Comparison of ENCODE assay signal across 10 cellular contexts in the genomic region with DNA sequence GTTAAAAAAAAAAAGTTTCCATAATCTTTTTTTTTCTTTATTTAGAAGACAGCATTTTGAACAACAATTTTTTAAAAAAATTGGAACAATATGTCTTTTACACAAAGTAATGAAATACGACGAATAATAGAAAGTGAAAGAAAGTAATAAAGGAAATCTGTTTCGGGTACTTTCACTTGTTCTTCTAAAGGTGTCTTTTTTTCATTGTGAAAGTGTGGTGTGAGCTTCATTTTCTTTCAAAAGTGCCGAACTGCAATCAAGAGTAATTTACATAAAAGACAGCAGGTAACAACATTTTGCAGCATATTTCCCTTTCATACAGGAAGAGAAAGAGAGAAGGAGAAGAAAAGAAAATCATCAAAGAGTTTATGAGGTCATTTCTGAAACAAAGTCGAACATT.
DNase-seq lines count a peak whose midpoint lies in the region; ATAC-seq, FAIRE-seq and TF ChIP-seq lines count a peak whose summit lies in the region.
"Had no signal": no experiment of that assay in that cellular context is flagged by ENCODE, and none has a peak within 500 bp of the region (broad histone marks: within the 10 kb centered on the region; RNA-seq: fewer than 3 reads in every experiment).

No MANE protein-coding gene starts in this region.

- no peaks in the 10 kb centered on the region for H3K4me1 ChIP-seq in duodenal mucosa (ENCODE audit: control insufficient read depth in 1 of 2, insufficient read depth in 2 of 2, low read length in 2 of 2)
- H3K4me1 ChIP-seq in tibial nerve: no peaks in the 10 kb centered on the region
- no peaks in the 10 kb centered on the region for H3K4me1 ChIP-seq in pancreas

- no peak for TF ChIP-seq EP300 in tibial nerve (IDR thresholded peaks at IDR 0.05)

- H3K4me3 ChIP-seq in NB4 (ENCODE audit: low read depth, low read length): peak overlapping the region; percentile 7
- peak overlapping the region; percentile 69 to 70 for H3K4me3 ChIP-seq in duodenal mucosa (ENCODE audit: low read depth in 1 of 2, low read length in 2 of 2)
- peak overlapping the region in 3 of 4 donors; percentile 1 to 36 (median 35) for H3K4me3 ChIP-seq in tibial nerve
- no peak overlapping the region for H3K4me3 ChIP-seq in pancreas

- no peak overlapping the region for H3K27ac ChIP-seq in duodenal mucosa (ENCODE audit: low read depth, low read length)
- peak overlapping the region in 1 of 4 donors; percentile 31 for H3K27ac ChIP-seq in tibial nerve
- no peak overlapping the region for H3K27ac ChIP-seq in pancreas

- no peaks in the 10 kb centered on the region for H3K27me3 Mint-ChIP-seq in activated naive CD4-positive, alpha-beta T cell treated with anti-CD3 and anti-CD28 coated beads, Interleukin-2, amount 10 ng/mL, durations not matched to agents 7 days and 5 days

- H3K36me3 ChIP-seq in duodenal mucosa (ENCODE audit: control insufficient read depth in 1 of 2, insufficient read depth in 2 of 2, low read length in 2 of 2): no peaks in the 10 kb centered on the region
- H3K36me3 ChIP-seq in tibial nerve: no peaks in the 10 kb centered on the region
- no peaks in the 10 kb centered on the region for H3K36me3 ChIP-seq in pancreas

- peak overlapping the region; percentile 87 for H3K27ac Mint-ChIP-seq in activated naive CD4-positive, alpha-beta T cell treated with anti-CD3 and anti-CD28 coated beads, Interleukin-2, amount 10 ng/mL, durations not matched to agents 7 days and 5 days
- no peak overlapping the region for H3K27ac Mint-ChIP-seq in activated naive CD4-positive, alpha-beta T cell treated with anti-CD3 and anti-CD28 coated beads, Interleukin-2, amount 50 U/mL, for 72 hours

- ATAC-seq in activated naive CD4-positive, alpha-beta T cell treated with anti-CD3 and anti-CD28 coated beads, Interleukin-2, amount 50 U/mL, for 72 hours: no peak
- ATAC-seq in pancreas: no peak

- CTCF ChIA-PET in activated naive CD4-positive, alpha-beta T cell treated with anti-CD3 and anti-CD28 coated beads, Interleukin-2, amount 10 ng/mL, durations not matched to agents 7 days and 5 days (lab: Charles Lee): no interaction called here

- H3K9me3 Mint-ChIP-seq in activated naive CD4-positive, alpha-beta T cell treated with anti-CD3 and anti-CD28 coated beads, Interleukin-2, amount 10 ng/mL, durations not matched to agents 7 days and 5 days: no peaks in the 10 kb centered on the region
- H3K9me3 Mint-ChIP-seq in activated naive CD4-positive, alpha-beta T cell treated with anti-CD3 and anti-CD28 coated beads, Interleukin-2, amount 50 U/mL, for 72 hours: peaks cover 0 to 3% of the 10 kb centered on the region in 2 donors
- H3K9me3 Mint-ChIP-seq: brain had no signal

- TF ChIP-seq CTCF in NB4 (IDR thresholded peaks at IDR 0.05; ENCODE audit: low read depth, low read length) (no peak), tibial nerve (IDR thresholded peaks at IDR 0.05) (no peak), pancreas (IDR thresholded peaks at IDR 0.05) (no peak)

- 35 to 45% methylated on average over 5 of the region's 5 CpGs for WGBS in tibial nerve, 2 donors
- 49 to 62% methylated on average over 5 of the region's 5 CpGs for WGBS in pancreas, 2 donors

- no peaks in the 10 kb centered on the region for H3K9me3 ChIP-seq in duodenal mucosa (ENCODE audit: control insufficient read depth in 1 of 2, low read length in 2 of 2)
- no peaks in the 10 kb centered on the region for H3K9me3 ChIP-seq in tibial nerve
- H3K9me3 ChIP-seq in pancreas: no peaks in the 10 kb centered on the region

- intact Hi-C loops in pancreas (cut with DNase I): no loop called here

- no peak for FAIRE-seq in pancreas (lab: Jason Lieb, UNC)

- H3K4me1 Mint-ChIP-seq in activated naive CD4-positive, alpha-beta T cell treated with anti-CD3 and anti-CD28 coated beads, Interleukin-2, amount 10 ng/mL, durations not matched to agents 7 days and 5 days: peaks cover 2% of the 10 kb centered on the region

- H3K4me3 Mint-ChIP-seq in activated naive CD4-positive, alpha-beta T cell treated with anti-CD3 and anti-CD28 coated beads, Interleukin-2, amount 10 ng/mL, durations not matched to agents 7 days and 5 days: peak overlapping the region; percentile 72

- no peaks in the 10 kb centered on the region for H3K27me3 ChIP-seq in duodenal mucosa (ENCODE audit: control insufficient read depth in 1 of 2, insufficient read depth in 2 of 2, low read length in 2 of 2)
- no peaks in the 10 kb centered on the region for H3K27me3 ChIP-seq in tibial nerve
- H3K27me3 ChIP-seq in pancreas: no peaks in the 10 kb centered on the region

- DNase-seq in activated naive CD4-positive, alpha-beta T cell treated with anti-CD3 and anti-CD28 coated beads, Interleukin-2, amount 10 ng/mL, durations not matched to agents 7 days and 5 days: no peak
- no peak for DNase-seq in activated naive CD4-positive, alpha-beta T cell treated with anti-CD3 and anti-CD28 coated beads, Interleukin-2, amount 50 U/mL, for 72 hours (ENCODE audit: low spot score in 2 of 2)
- DNase-seq in NB4 (ENCODE audit: low read depth) (no peak), tibial nerve (ENCODE audit: low spot score in 2 of 2) (no peak), Ammon's horn (ENCODE audit: low spot score) (no peak), pancreas (no peak), RPMI8226 (no peak)
- DNase-seq: IMR-90 had no signal

- H3K9ac ChIP-seq in duodenal mucosa (ENCODE audit: low read depth in 1 of 2, low read length in 2 of 2): peak overlapping the region in 1 of 2 donors; percentile 49

- H3K36me3 Mint-ChIP-seq in activated naive CD4-positive, alpha-beta T cell treated with anti-CD3 and anti-CD28 coated beads, Interleukin-2, amount 10 ng/mL, durations not matched to agents 7 days and 5 days: no peaks in the 10 kb centered on the region
- no peaks in the 10 kb centered on the region for H3K36me3 Mint-ChIP-seq in activated naive CD4-positive, alpha-beta T cell treated with anti-CD3 and anti-CD28 coated beads, Interleukin-2, amount 50 U/mL, for 72 hours
- H3K36me3 Mint-ChIP-seq: brain had no signal

- TF ChIP-seq POLR2A in NB4 (IDR thresholded peaks at IDR 0.05; ENCODE audit: extremely low read depth, insufficient read length) (no peak), tibial nerve (IDR thresholded peaks at IDR 0.05) (no peak)

Comparison
In these comparisons a context has a peak if more than half of its experiments do, and no peak if none do; other contexts are left out.
1. H3K4me3 ChIP-seq: peak in NB4 (single experiment), duodenal mucosa (2 of 2) and tibial nerve (3 of 4); none in pancreas (0 of 4).